In genomic region chr15:64774556-64775523, GRCh38 we compare ENCODE assay signal across 8 cellular contexts. TPM values are rescaled to one million over a fixed set of nuclear protein-coding genes. Genes with fewer than 3 reads are reported as not detected.
DNase-seq lines count a peak whose midpoint lies in the region; ATAC-seq and TF ChIP-seq lines count a peak whose summit lies in the region.

No MANE protein-coding gene starts in this region.

- no peak for ATAC-seq in GM18868 (IDR thresholded peaks at IDR 0.05; ENCODE audit: unreplicated experiment)

- H3K9me3 ChIP-seq in adrenal gland (replicated peaks in 1 of 3), result no peaks in the 10 kb centered on the region
- no peaks in the 10 kb centered on the region for H3K9me3 ChIP-seq in suprapubic skin

- WGBS in adrenal gland, 4 donors, result 0 to 17% (median 1%) methylated on average over 4 to 116 of the region's 118 CpGs
- WGBS in suprapubic skin, result 1% methylated on average over 27 of the region's 118 CpGs

- CTCF ChIA-PET in HEK293T (lab: Yijun Ruan, JAX), result no interaction called here

- no peak for TF ChIP-seq CTCF in adrenal gland (IDR thresholded peaks at IDR 0.05)
- no peak for TF ChIP-seq CTCF in suprapubic skin (IDR thresholded peaks at IDR 0.05)

- TF ChIP-seq EP300 in suprapubic skin (IDR thresholded peaks at IDR 0.05), result no peak

- DNase-seq in AG08396 (ENCODE audit: low spot score) (peak; percentile 49), HEK293T (ENCODE audit: extremely low spot score) (peak; percentile 14), adrenal gland (peak in 5 of 7 donors; percentile 17 to 31 (median 26)), left kidney (ENCODE audit: low read depth, low spot score) (peak; percentile 83), suprapubic skin (ENCODE audit: low spot score in 2 of 2) (no peak), NCI-H2029 treated with DMSO at 0.1 percent for 48 hours (lab: John Stamatoyannopoulos, UW) (no peak), OCI-M2 (lab: John Stamatoyannopoulos, UW; ENCODE audit: unreplicated experiment) (no peak)

- no peaks in the 10 kb centered on the region for H3K36me3 ChIP-seq in adrenal gland (replicated peaks in 1 of 2)
- no peaks in the 10 kb centered on the region for H3K36me3 ChIP-seq in suprapubic skin

- no peak for TF ChIP-seq POLR2A in adrenal gland (IDR thresholded peaks at IDR 0.05)
- no peak for TF ChIP-seq POLR2A in suprapubic skin (IDR thresholded peaks at IDR 0.05)

- H3K27ac ChIP-seq in adrenal gland, result peak overlapping the region in 1 of 5 donors; percentile 82
- H3K27ac ChIP-seq in suprapubic skin, result peak overlapping the region; percentile 60

- H3K27me3 ChIP-seq in adrenal gland (no peaks in the 10 kb centered on the region), suprapubic skin (peaks cover 17% of the 10 kb centered on the region)

- no peaks in the 10 kb centered on the region for H3K4me1 ChIP-seq in adrenal gland (replicated peaks in 1 of 2)
- H3K4me1 ChIP-seq in suprapubic skin, result peaks cover 11% of the 10 kb centered on the region

- intact Hi-C loops in adrenal gland (cut with DNase I), result no loop called here

- H3K4me3 ChIP-seq in adrenal gland, result peak overlapping the region in 2 of 4 donors; percentile 54 to 90
- peak overlapping the region; percentile 74 for H3K4me3 ChIP-seq in suprapubic skin

- POLR2A ChIA-PET in HEK293T (lab: Yijun Ruan, JAX), result no interaction called here

TF ChIP-seq in HEK293T, 16 proteins besides CTCF, POLR2A, EP300 and RAD21:
- TF ChIP-seq ZNF384 (IDR thresholded peaks at IDR 0.05) (no peak), PKNOX1 (IDR thresholded peaks at IDR 0.05) (no peak), L3MBTL2 (conservative IDR thresholded peaks at IDR 0.05) (no peak), FOXM1 (IDR thresholded peaks at IDR 0.05; ENCODE audit: borderline replicate concordance) (no peak), TARDBP (IDR thresholded peaks at IDR 0.05) (no peak), ARNT (IDR thresholded peaks at IDR 0.05) (no peak), SUZ12 (IDR thresholded peaks at IDR 0.05) (no peak), NFRKB (IDR thresholded peaks at IDR 0.05) (no peak), LEF1 (IDR thresholded peaks at IDR 0.05; ENCODE audit: borderline replicate concordance) (no peak), CTBP1 (IDR thresholded peaks at IDR 0.05; ENCODE audit: borderline replicate concordance) (no peak), FOXK2 (IDR thresholded peaks at IDR 0.05) (no peak), HDGF (IDR thresholded peaks at IDR 0.05; ENCODE audit: borderline replicate concordance) (no peak), SP1 (IDR thresholded peaks at IDR 0.05) (no peak), ELF4 (IDR thresholded peaks at IDR 0.05) (no peak), FOXA1 (IDR thresholded peaks at IDR 0.05) (no peak), BHLHE40 (IDR thresholded peaks at IDR 0.05; ENCODE audit: borderline replicate concordance) (no peak)

RNA-seq across cellular contexts. Expression of gene RBPMS2, which starts 0.5 kb away (rescaled TPM):
- total RNA-seq in adrenal gland (1 to 10 TPM in 7 of 8 donors, not detected in 1; 3.0 to 6.3 (median 4.0) TPM), suprapubic skin (1 to 10 TPM in 1 of 4 donors, under 1 TPM in 3; 0.68 to 1.1 (median 0.79) TPM)
- polyA plus RNA-seq in adrenal gland, result 1 to 10 TPM; 2.6 to 6.1 (median 4.0) TPM

RNA-seq across cellular contexts. Expression of gene PIF1, which starts 50.6 kb away (rescaled TPM):
- total RNA-seq in adrenal gland (1 to 10 TPM in 5 of 8 donors, under 1 TPM in 3; 0.26 to 3.8 (median 1.7) TPM), suprapubic skin (1 to 10 TPM in 3 of 4 donors, under 1 TPM in 1; 0.42 to 5.9 (median 1.5) TPM)
- 1 to 10 TPM in 2 of 3 donors, under 1 TPM in 1; 0.33 to 6.0 (median 3.0) TPM for polyA plus RNA-seq in adrenal gland

Comparison
In these comparisons a context has a peak if more than half of its experiments do, and no peak if none do; other contexts are left out.
1. DNase-seq: peak in AG08396 (single experiment), HEK293T (single experiment), adrenal gland (5 of 7) and left kidney (single experiment); none in suprapubic skin (0 of 2), NCI-H2029 treated with DMSO at 0.1 percent for 48 hours (single experiment) and OCI-M2 (single experiment).